ENCODE assay signal across 1 cellular context in genomic region chr7:83833721-83834120, GRCh38.
TF ChIP-seq lines count a peak whose summit lies in the region.

No MANE protein-coding gene starts in this region.

TF ChIP-seq in GM23338, 12 proteins besides CTCF, POLR2A, EP300 and RAD21:
- TF ChIP-seq ZNF462 (CRISPR knock-in tag; IDR thresholded peaks at IDR 0.05) (peak; percentile 59), CREB1 (CRISPR knock-in tag; IDR thresholded peaks at IDR 0.05; ENCODE audit: low read depth) (peak; percentile 51)
